ENCODE assay signal across 12 cellular contexts in genomic region chr19:16586477-16586871, GRCh38. TPM values are rescaled to one million over a fixed set of nuclear protein-coding genes. Genes with fewer than 3 reads are reported as not detected.
DNase-seq lines count a peak whose midpoint lies in the region; ATAC-seq, FAIRE-seq and TF ChIP-seq lines count a peak whose summit lies in the region.
"Had no signal": no experiment of that assay in that cellular context is flagged by ENCODE, and none has a peak within 500 bp of the region (broad histone marks: within the 10 kb centered on the region; RNA-seq: fewer than 3 reads in every experiment).

No MANE protein-coding gene starts in this region.

- no peaks in the 10 kb centered on the region for H3K9me2 ChIP-seq in OCI-LY7 (ENCODE audit: insufficient read depth, low read length)

- no peak for TF ChIP-seq RAD21 in H1 (IDR thresholded peaks at IDR 0.05 in 1 of 2, conservative IDR thresholded peaks at IDR 0.05 in 1 of 2; ENCODE audit: low read depth in 2 of 2, low read length in 2 of 2)

- no TSS peak for BruUV-seq in OCI-LY7 (replicated peaks; lab: Mats Ljungman, UMichigan)

- no peaks in the 10 kb centered on the region for H3K9me3 ChIP-seq in OCI-LY7 (ENCODE audit: low read length)
- H3K9me3 ChIP-seq in H1 (ENCODE audit: insufficient read depth in 2 of 2, low read depth in 1 of 2, low read length in 1 of 2), result no peaks in the 10 kb centered on the region
- H3K9me3 ChIP-seq in spleen, result no peaks in the 10 kb centered on the region

- H4K20me1 ChIP-seq in OCI-LY7 (ENCODE audit: insufficient read depth, low read length) (0 out of 2 replicates have a peak, but pooled peaks cover 8% of the 10 kb centered on the region), H1 (replicated peaks in 1 of 2; ENCODE audit: control insufficient read depth in 1 of 2, insufficient read depth in 2 of 2, low read length in 2 of 2) (peaks cover 31 to 43% of the 10 kb centered on the region in 2 experiments)

- H3K79me1 ChIP-seq in H1 (ENCODE audit: low read depth, low read length), result peaks cover 40% of the 10 kb centered on the region

- no peaks in the 10 kb centered on the region for H3K23me2 ChIP-seq in H1 (ENCODE audit: low read depth, low read length)

- H3K4me3 ChIP-seq in OCI-LY7 (ENCODE audit: low read depth, low read length, poor library complexity, severe bottlenecking), result peak overlapping the region; percentile 73
- H3K4me3 ChIP-seq in H1 (ENCODE audit: extremely low read depth in 1 of 4, insufficient read depth in 2 of 4, low read depth in 3 of 4, low read length in 4 of 4), result no peak overlapping the region
- H3K4me3 ChIP-seq in spleen, result peak overlapping the region in 6 of 8 donors; percentile 31 to 70 (median 45)
- H3K4me3 ChIP-seq in H7 (ENCODE audit: insufficient read depth, low read depth, low read length), result no peak overlapping the region

- peak overlapping the region; percentile 32; the same call in 1 of the 2 replicates for H2BK5ac ChIP-seq in H1 (ENCODE audit: low read depth, low read length)

- H2BK20ac ChIP-seq in H1 (ENCODE audit: low read length), result no peak overlapping the region

- peak overlapping the region; percentile 94 for H2AK5ac ChIP-seq in H1 (ENCODE audit: low read depth, low read length)

- FAIRE-seq in H1 (lab: Jason Lieb, UNC), result no peak
- FAIRE-seq: A204.1, islet of Langerhans had no signal

- H2BK120ac ChIP-seq in H1 (replicated peaks; ENCODE audit: low read depth, low read length), result no peak overlapping the region

- peaks cover 85% of the 10 kb centered on the region for H3K4me1 Mint-ChIP-seq in activated CD4-positive, alpha-beta T cell treated with anti-CD3 and anti-CD28 coated beads for 36 hours

- CTCF ChIA-PET in activated CD4-positive, alpha-beta T cell treated with anti-CD3 and anti-CD28 coated beads for 36 hours (lab: Charles Lee), result interaction anchor here (1.4 kb wide), 1 partner anchor 10 kb away, joined by 5 read pairs; no protein-coding TSS in a partner anchor
- CTCF ChIA-PET in OCI-LY7 (lab: Charles Lee; ENCODE audit: unreplicated experiment) (no interaction called here), H1 (lab: Charles Lee; ENCODE audit: partially characterized antibody) (interaction anchor here (0.6 to 1.7 kb wide), 5 partner anchors 12 to 250 kb away, joined by 3 to 6 read pairs (median 3); no protein-coding TSS in a partner anchor)

- H2BK12ac ChIP-seq in H1 (ENCODE audit: low read depth, low read length), result no peak overlapping the region

- peak overlapping the region; percentile 97 for H3K27ac ChIP-seq in OCI-LY7 (ENCODE audit: low read depth, low read length, poor library complexity, severe bottlenecking)
- no peak overlapping the region for H3K27ac ChIP-seq in H1 (ENCODE audit: low read depth, low read length)
- H3K27ac ChIP-seq in spleen, result peak overlapping the region; percentile 76 to 94 (median 86)
- H3K27ac ChIP-seq: parathyroid adenoma had no signal

- no peak overlapping the region; the same call in 1 of the 2 replicates for H2BK15ac ChIP-seq in H1 (ENCODE audit: low read length)

- intact Hi-C loops in activated CD4-positive, alpha-beta T cell treated with anti-CD3 and anti-CD28 coated beads for 36 hours (cut with DNase I, micrococcal nuclease), result loop anchor here (5.0 to 10.0 kb wide), 4 partner anchors 76 to 509 kb away; partner anchors contain the start of genes HAUS8 (in 2 of the 2), MYO9B (in 2 of the 2), SMIM7 (in 1 of the 2) and TMEM38A (in 1 of the 2)
- intact Hi-C loops in OCI-LY7 (cut with micrococcal nuclease; ENCODE audit: unreplicated experiment) (loop anchor here (2.0 to 5.0 kb wide), 4 partner anchors 44 to 509 kb away; partner anchors contain the start of genes CHERP, SMIM7, TMEM38A and TPM4), spleen (cut with DNase I; ENCODE audit: low total_unique reads) (no loop called here)

- no peak overlapping the region for H3K18ac ChIP-seq in H1 (ENCODE audit: extremely low read depth, low read length)

- TF ChIP-seq POLR2A in H1 (IDR thresholded peaks at IDR 0.05; ENCODE audit: control extremely low read depth in 1 of 2, low read depth in 2 of 2, low read length in 2 of 2), result no peak
- TF ChIP-seq POLR2A in spleen (IDR thresholded peaks at IDR 0.05), result no peak

- H3K27me3 Mint-ChIP-seq in activated CD4-positive, alpha-beta T cell treated with anti-CD3 and anti-CD28 coated beads for 36 hours, result no peaks in the 10 kb centered on the region

- TF ChIP-seq EP300 in H1 (IDR thresholded peaks at IDR 0.05; ENCODE audit: borderline replicate concordance in 1 of 2, low read depth in 2 of 2, low read length in 2 of 2), result no peak

- H2AFZ ChIP-seq in OCI-LY7 (ENCODE audit: low read length) (no peak overlapping the region), H1 (ENCODE audit: low read length) (no peak overlapping the region)
- H2AFZ ChIP-seq: parathyroid adenoma had no signal

- H3K4ac ChIP-seq in H1 (replicated peaks; ENCODE audit: insufficient read length, low read depth, low read length), result peak overlapping the region; percentile 25

- H3K4me3 Mint-ChIP-seq in activated CD4-positive, alpha-beta T cell treated with anti-CD3 and anti-CD28 coated beads for 36 hours, result peak overlapping the region; percentile 79

- no peaks in the 10 kb centered on the region for H3K9me3 Mint-ChIP-seq in activated CD4-positive, alpha-beta T cell treated with anti-CD3 and anti-CD28 coated beads for 36 hours (ENCODE audit: low read depth)

- TF ChIP-seq CTCF in OCI-LY7 (conservative IDR thresholded peaks at IDR 0.05; ENCODE audit: low read length) (no peak), H1 (IDR thresholded peaks at IDR 0.05; ENCODE audit: control extremely low read depth in 1 of 3, insufficient read depth in 1 of 3, low read depth in 1 of 3, low read length in 3 of 3) (no peak), spleen (IDR thresholded peaks at IDR 0.05 in 8 of 11, conservative IDR thresholded peaks at IDR 0.05 in 3 of 11) (no peak)

- no peak overlapping the region for H3K9ac ChIP-seq in H1 (replicated peaks in 1 of 4; ENCODE audit: extremely low read depth in 1 of 4, low read depth in 3 of 4, low read length in 3 of 4)
- H3K9ac ChIP-seq: parathyroid adenoma had no signal

- peak overlapping the region; percentile 28; the same call in 1 of the 2 replicates for H4K8ac ChIP-seq in H1 (ENCODE audit: extremely low read depth, insufficient read depth, low read length)

- 89% methylated on average over 9 of the region's 9 CpGs; no CpG with 5 or more reads in 1 of the 2 experiments for whole genome bisulfite sequencing in H1 (ENCODE audit: extremely low coverage in 1 of 2, insufficient coverage in 1 of 2, insufficient read length in 1 of 2, insufficient replicate concordance in 2 of 2, low coverage in 1 of 2, low lambda C conversion rate in 2 of 2, missing lambda C conversion rate in 1 of 2), 2 experiments
- 55 to 86% (median 74%) methylated on average over 9 of the region's 9 CpGs for WGBS in spleen, 5 donors

- H3K14ac ChIP-seq in H1 (ENCODE audit: insufficient read length), result no peak overlapping the region

- H4K5ac ChIP-seq in H1 (ENCODE audit: insufficient read length, low read depth, low read length), result no peak overlapping the region

- DNase-seq in activated CD4-positive, alpha-beta T cell treated with anti-CD3 and anti-CD28 coated beads for 36 hours, result no peak
- DNase-seq in activated CD4-positive, alpha-beta T cell treated with anti-CD3 and anti-CD28 coated beads for 1 hour, result no peak
- peak; percentile 54 for DNase-seq in OCI-LY7 (ENCODE audit: low spot score)
- no peak for DNase-seq in H1 (ENCODE audit: low read depth in 1 of 2, low spot score in 2 of 2)
- peak; percentile 81 for DNase-seq in spleen
- no peak for DNase-seq in H7
- DNase-seq in NAMALWA (ENCODE audit: low spot score), result no peak
- DNase-seq: amniotic stem cell had no signal

- H3K27me3 ChIP-seq in H1 (replicated peaks in 1 of 4; ENCODE audit: control insufficient read depth in 3 of 4, extremely low read depth in 1 of 4, insufficient read depth in 3 of 4, low read length in 3 of 4) (no peaks in the 10 kb centered on the region), spleen (replicated peaks in 1 of 7) (no peaks in the 10 kb centered on the region), H7 (ENCODE audit: control insufficient read depth, insufficient read depth, low read length) (no peaks in the 10 kb centered on the region)

- H3K4me1 ChIP-seq in OCI-LY7 (ENCODE audit: insufficient read depth, low read length, poor library complexity, severe bottlenecking) (peaks cover 100% of the 10 kb centered on the region), H1 (replicated peaks in 1 of 4; ENCODE audit: control insufficient read depth in 3 of 4, insufficient read depth in 4 of 4, low read length in 3 of 4) (peaks cover 6 to 44% (median 26%) of the 10 kb centered on the region in 4 experiments), spleen (peaks cover 85 to 100% (median 100%) of the 10 kb centered on the region in 6 donors)

- POLR2A ChIA-PET in activated CD4-positive, alpha-beta T cell treated with anti-CD3 and anti-CD28 coated beads for 36 hours (lab: Charles Lee), result interaction anchor here (0.6 to 2.2 kb wide), 4 partner anchors 18 to 547 kb away, joined by 3 to 6 read pairs (median 4); partner anchors contain the start of gene MED26
- POLR2A ChIA-PET in OCI-LY7 (lab: Charles Lee) (interaction anchor here (0.5 to 3.0 kb wide), 13 partner anchors 13 to 1901 kb away, joined by 3 to 18 read pairs (median 3); no protein-coding TSS in a partner anchor), H1 (lab: Charles Lee; ENCODE audit: partially characterized antibody) (interaction anchor here (1.8 kb wide), 1 partner anchor 14 kb away, joined by 9 read pairs; the partner anchor contains the start of gene SLC35E1)

- H3K36me3 Mint-ChIP-seq in activated CD4-positive, alpha-beta T cell treated with anti-CD3 and anti-CD28 coated beads for 36 hours (ENCODE audit: low read depth), result peaks cover 6% of the 10 kb centered on the region

- H4K91ac ChIP-seq in H1 (replicated peaks; ENCODE audit: insufficient read length, low read length), result peak overlapping the region; percentile 10

- H3K56ac ChIP-seq in H1 (replicated peaks; ENCODE audit: insufficient read length, low read depth, low read length), result no peak overlapping the region

- H3K23ac ChIP-seq in H1 (ENCODE audit: insufficient read length), result no peak overlapping the region

- peaks cover 14% of the 10 kb centered on the region; the same call in 1 of the 2 replicates for H3K36me3 ChIP-seq in OCI-LY7 (ENCODE audit: insufficient read depth, low read length)
- no peaks in the 10 kb centered on the region for H3K36me3 ChIP-seq in H1 (ENCODE audit: control insufficient read depth in 2 of 4, insufficient read depth in 4 of 4, low read length in 3 of 4)
- H3K36me3 ChIP-seq in spleen, result peaks cover 0 to 13% (median 0%) of the 10 kb centered on the region in 6 donors
- H3K36me3 ChIP-seq in H7 (replicated peaks; ENCODE audit: control insufficient read depth, insufficient read depth, low read length), result no peaks in the 10 kb centered on the region

- H3K4me2 ChIP-seq in OCI-LY7 (ENCODE audit: low read length) (peak overlapping the region; percentile 97), H1 (ENCODE audit: insufficient read depth in 1 of 2, low read depth in 2 of 2, low read length in 2 of 2) (no peak overlapping the region; a peak in 1 of 4 replicates)

- peak overlapping the region; percentile 95 for H3K27ac Mint-ChIP-seq in activated CD4-positive, alpha-beta T cell treated with anti-CD3 and anti-CD28 coated beads for 36 hours

- no peak for ATAC-seq in activated CD4-positive, alpha-beta T cell treated with anti-CD3 and anti-CD28 coated beads for 36 hours
- ATAC-seq in HG02763 (IDR thresholded peaks at IDR 0.05; ENCODE audit: unreplicated experiment), result no peak

- H3K79me2 ChIP-seq in OCI-LY7 (ENCODE audit: insufficient read depth, low read depth, low read length), result peaks cover 91% of the 10 kb centered on the region
- peaks cover 13 to 95% of the 10 kb centered on the region in 2 experiments; a peak in 3 of 4 replicates for H3K79me2 ChIP-seq in H1 (ENCODE audit: control insufficient read depth in 1 of 2, insufficient read depth in 2 of 2, low read length in 2 of 2)

RNA-seq across cellular contexts. Expression of gene SLC35E1, which starts 14.3 kb away (rescaled TPM):
- total RNA-seq in activated CD4-positive, alpha-beta T cell treated with anti-CD3 and anti-CD28 coated beads for 36 hours, result 10 to 100 TPM; 51.5 to 72.1 TPM
- 17.3 and 21.1 TPM in 2 replicates for total RNA-seq in OCI-LY7 (2014; rRNA removed; shearing (Covaris generic))
- total RNA-seq in OCI-LY7 (2022) (37.2 and 41.2 TPM in 2 replicates), spleen (10 to 100 TPM; 26.8 to 36.6 (median 33.0) TPM)
- 26.0 and 28.5 TPM in 2 replicates for total RNA-seq in H1 (2021; fragmentation: NEBNext Ultra II Directional; extraction: Animal tissue kit (Norgen Biotek cat#: 25700))
- polyA plus RNA-seq in H1 (2011; rRNA removed) (31.2 and 31.9 TPM in 2 replicates), spleen (10 to 100 TPM; 13.2 to 21.8 (median 16.4) TPM)
- 19.0 TPM for polyA plus RNA-seq in H1 (2011; cell fraction: cytosol; rRNA removed)
- polyA plus RNA-seq in H1 (2011; cell fraction: nucleus; rRNA removed), result 47.0 TPM
- polyA plus RNA-seq in H1 (2012, experiment 1 of 2), result 17.7 to 21.3 TPM (median 20.5 TPM) in 4 replicates
- polyA plus RNA-seq in H1 (2012, experiment 2 of 2), result 15.8 TPM
- 36.8 TPM for polyA plus RNA-seq in H1 (2013, experiment 1 of 2)
- polyA plus RNA-seq in H1 (2013, experiment 2 of 2), result 43.2 TPM
- 52.9 and 53.8 TPM in 2 replicates for polyA minus RNA-seq in H1 (2011; rRNA and poly(A)+ RNA removed)
- 20.4 TPM for polyA minus RNA-seq in H1 (2011; cell fraction: cytosol; rRNA and poly(A)+ RNA removed)
- polyA minus RNA-seq in H1 (2011; cell fraction: nucleus; rRNA and poly(A)+ RNA removed), result 24.4 TPM
- total RNA-seq in H7 (2014; rRNA removed; shearing (Covaris generic)), result 12.5 and 14.7 TPM in 2 replicates

RNA-seq across cellular contexts. Expression of gene MED26, which starts 41.5 kb away (rescaled TPM):
- total RNA-seq in activated CD4-positive, alpha-beta T cell treated with anti-CD3 and anti-CD28 coated beads for 36 hours, result 10 to 100 TPM; 13.6 to 14.5 TPM
- total RNA-seq in OCI-LY7 (2014; rRNA removed; shearing (Covaris generic)), result 17.2 and 19.4 TPM in 2 replicates
- 26.8 and 27.1 TPM in 2 replicates for total RNA-seq in OCI-LY7 (2022)
- total RNA-seq in H1 (2021; fragmentation: NEBNext Ultra II Directional; extraction: Animal tissue kit (Norgen Biotek cat#: 25700)), result 10.7 and 12.3 TPM in 2 replicates
- polyA plus RNA-seq in H1 (2011; rRNA removed), result 5.3 and 6.2 TPM in 2 replicates
- 5.3 TPM for polyA plus RNA-seq in H1 (2011; cell fraction: cytosol; rRNA removed)
- 7.5 TPM for polyA plus RNA-seq in H1 (2011; cell fraction: nucleus; rRNA removed)
- 5.9 to 7.5 TPM (median 7.2 TPM) in 4 replicates for polyA plus RNA-seq in H1 (2012, experiment 1 of 2)
- polyA plus RNA-seq in H1 (2012, experiment 2 of 2), result 6.3 TPM
- polyA plus RNA-seq in H1 (2013, experiment 1 of 2), result 7.3 TPM
- 6.5 TPM for polyA plus RNA-seq in H1 (2013, experiment 2 of 2)
- 6.0 and 8.6 TPM in 2 replicates for polyA minus RNA-seq in H1 (2011; rRNA and poly(A)+ RNA removed)
- 11.6 TPM for polyA minus RNA-seq in H1 (2011; cell fraction: cytosol; rRNA and poly(A)+ RNA removed)
- polyA minus RNA-seq in H1 (2011; cell fraction: nucleus; rRNA and poly(A)+ RNA removed), result 15.5 TPM
- total RNA-seq in spleen, result 10 to 100 TPM; 10.4 to 20.4 (median 17.1) TPM
- polyA plus RNA-seq in spleen, result 1 to 10 TPM; 6.5 to 9.8 (median 8.8) TPM
- total RNA-seq in H7 (2014; rRNA removed; shearing (Covaris generic)), result 12.0 and 14.2 TPM in 2 replicates

RNA-seq across cellular contexts. Expression of gene CHERP, which starts 44.2 kb away (rescaled TPM):
- 10 to 100 TPM; 57.9 to 64.8 TPM for total RNA-seq in activated CD4-positive, alpha-beta T cell treated with anti-CD3 and anti-CD28 coated beads for 36 hours
- 14.6 and 15.6 TPM in 2 replicates for total RNA-seq in OCI-LY7 (2014; rRNA removed; shearing (Covaris generic))
- total RNA-seq in OCI-LY7 (2022) (87.1 and 87.2 TPM in 2 replicates), spleen (10 to 100 TPM; 19.7 to 55.6 (median 43.8) TPM)
- total RNA-seq in H1 (2021; fragmentation: NEBNext Ultra II Directional; extraction: Animal tissue kit (Norgen Biotek cat#: 25700)), result 72.5 and 73.7 TPM in 2 replicates
- polyA plus RNA-seq in H1 (2011; rRNA removed) (13.9 and 23.9 TPM in 2 replicates), spleen (10 to 100 TPM; 14.3 to 32.5 (median 16.7) TPM)
- 9.3 TPM for polyA plus RNA-seq in H1 (2011; cell fraction: cytosol; rRNA removed)
- polyA plus RNA-seq in H1 (2011; cell fraction: nucleus; rRNA removed), result 52.5 TPM
- polyA plus RNA-seq in H1 (2012, experiment 1 of 2), result 38.9 to 59.6 TPM (median 54.5 TPM) in 4 replicates
- 37.2 TPM for polyA plus RNA-seq in H1 (2012, experiment 2 of 2)
- 47.6 TPM for polyA plus RNA-seq in H1 (2013, experiment 1 of 2)
- 44.8 TPM for polyA plus RNA-seq in H1 (2013, experiment 2 of 2)
- polyA minus RNA-seq in H1 (2011; rRNA and poly(A)+ RNA removed), result 6.0 and 8.6 TPM in 2 replicates
- 25.3 TPM for polyA minus RNA-seq in H1 (2011; cell fraction: cytosol; rRNA and poly(A)+ RNA removed)
- 26.4 TPM for polyA minus RNA-seq in H1 (2011; cell fraction: nucleus; rRNA and poly(A)+ RNA removed)
- total RNA-seq in H7 (2014; rRNA removed; shearing (Covaris generic)), result 14.3 and 17.1 TPM in 2 replicates

Comparison
In these comparisons a context has a peak if more than half of its experiments do, and no peak if none do; other contexts are left out.
1. DNase-seq: peak in OCI-LY7 (single experiment) and spleen (single experiment); none in activated CD4-positive, alpha-beta T cell treated with anti-CD3 and anti-CD28 coated beads for 36 hours (single experiment), activated CD4-positive, alpha-beta T cell treated with anti-CD3 and anti-CD28 coated beads for 1 hour (single experiment), H1 (0 of 2), H7 (single experiment) and NAMALWA (single experiment).
2. H3K4me3 ChIP-seq: peak in OCI-LY7 (single experiment) and spleen (6 of 8); none in H1 (0 of 4) and H7 (single experiment).